In the genomic region with DNA sequence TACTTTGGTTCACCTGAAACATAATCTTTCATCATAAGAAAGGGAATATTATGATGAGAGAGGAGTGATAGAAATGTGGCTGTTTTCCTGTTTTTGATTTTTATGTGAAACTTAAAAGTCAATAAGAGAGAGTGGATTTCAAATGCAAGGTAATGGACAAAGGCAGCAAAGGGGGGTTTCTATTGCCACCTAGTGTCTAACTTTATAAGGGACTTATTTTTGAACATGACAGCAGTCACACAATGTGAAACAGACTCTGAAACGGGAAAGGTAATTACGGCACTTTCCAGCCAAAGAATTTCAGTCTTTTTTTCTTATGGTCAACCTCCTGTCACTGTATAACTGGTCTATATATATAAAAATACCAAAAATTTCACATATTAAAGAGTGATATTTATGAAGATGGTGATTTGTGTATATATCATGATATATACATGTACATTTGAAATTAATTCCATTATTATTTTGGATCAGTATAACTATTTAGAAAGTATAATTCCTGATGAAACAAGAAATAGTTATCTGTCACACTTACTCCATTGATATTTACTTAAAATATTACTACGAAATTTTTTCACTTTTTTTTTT, we compare ENCODE assay signal across 8 cellular contexts.
DNase-seq lines count a peak whose midpoint lies in the region; ATAC-seq and TF ChIP-seq lines count a peak whose summit lies in the region.

No MANE protein-coding gene starts in this region.

- intact Hi-C loops in mucosa of descending colon (cut with DNase I, micrococcal nuclease) = no loop called here
- intact Hi-C loops in posterior vena cava (cut with DNase I) = no loop called here

- DNase-seq in Daoy (ENCODE audit: low read depth) (peak; percentile 12), NOMO-1 (lab: John Stamatoyannopoulos, UW; ENCODE audit: unreplicated experiment in 2 of 2) (peak; percentile 7 to 65), dedifferentiated amniotic fluid mesenchymal stem cell (ENCODE audit: extremely low spot score) (peak; percentile 46), mucosa of descending colon (no peak), posterior vena cava (ENCODE audit: low spot score) (no peak)
- DNase-seq in activated naive CD4-positive, alpha-beta T cell treated with anti-CD3 and anti-CD28 coated beads, Interleukin-2, amount 50 U/mL, for 16 hours = no peak

- no peak for TF ChIP-seq CTCF in mucosa of descending colon (IDR thresholded peaks at IDR 0.05)

- ATAC-seq in GM21381 (IDR thresholded peaks at IDR 0.05; ENCODE audit: unreplicated experiment) (peak; percentile 82), HG03469 (IDR thresholded peaks at IDR 0.05; ENCODE audit: unreplicated experiment) (peak; percentile 73), mucosa of descending colon (peak; percentile 38)

- no peak overlapping the region for H3K4me3 ChIP-seq in mucosa of descending colon

- H3K4me1 ChIP-seq in mucosa of descending colon (ENCODE audit: low read depth) = no peaks in the 10 kb centered on the region

- H3K9me3 ChIP-seq in mucosa of descending colon = no peaks in the 10 kb centered on the region

- H3K36me3 ChIP-seq in mucosa of descending colon (ENCODE audit: low read depth) = no peaks in the 10 kb centered on the region

Comparison
In these comparisons a context has a peak if more than half of its experiments do, and no peak if none do; other contexts are left out.
1. DNase-seq: peak in Daoy (single experiment), NOMO-1 (2 of 2) and dedifferentiated amniotic fluid mesenchymal stem cell (single experiment); none in mucosa of descending colon (0 of 3), activated naive CD4-positive, alpha-beta T cell treated with anti-CD3 and anti-CD28 coated beads, Interleukin-2, amount 50 U/mL, for 16 hours (single experiment) and posterior vena cava (single experiment).
2. Peak in every context shown above with its lines, with median percentiles within 50 percentile points of each other: ATAC-seq.